ENCODE assay signal across 17 cellular contexts in the genomic region with DNA sequence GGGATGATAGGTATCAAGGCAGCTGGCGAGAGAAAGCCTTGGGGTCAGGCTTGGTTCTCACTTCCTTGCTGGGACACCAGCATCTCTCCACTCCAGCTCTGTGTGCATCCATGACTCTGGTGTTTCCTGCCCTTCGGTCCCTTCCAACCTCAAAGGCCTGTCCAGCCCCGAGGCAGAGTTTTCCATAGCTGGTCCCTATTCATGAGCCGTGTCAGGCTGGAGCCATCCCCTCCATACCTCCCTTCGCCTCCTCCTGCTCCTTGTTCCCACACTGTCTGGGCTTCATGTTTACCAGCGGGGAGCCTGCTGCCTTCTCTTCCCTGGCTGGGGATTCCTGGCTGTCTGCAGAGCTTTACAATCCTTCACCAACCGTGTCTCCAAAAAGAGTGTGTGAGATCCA. TPM values are rescaled to one million over a fixed set of nuclear protein-coding genes. Genes with fewer than 3 reads are reported as not detected.
DNase-seq lines count a peak whose midpoint lies in the region; ATAC-seq, FAIRE-seq and TF ChIP-seq lines count a peak whose summit lies in the region.
"Had no signal": no experiment of that assay in that cellular context is flagged by ENCODE, and none has a peak within 500 bp of the region (broad histone marks: within the 10 kb centered on the region; RNA-seq: fewer than 3 reads in every experiment).

No MANE protein-coding gene starts in this region.

- H3K36me3 ChIP-seq in astrocyte (ENCODE audit: insufficient read depth, low read length) (no peaks in the 10 kb centered on the region), parathyroid adenoma (ENCODE audit: control insufficient read depth, insufficient read depth, low read length) (no peaks in the 10 kb centered on the region), upper lobe of left lung (no peaks in the 10 kb centered on the region)

- H3K4me3 Mint-ChIP-seq in astrocyte (ENCODE audit: unreplicated experiment) (no peak overlapping the region), endothelial cell (ENCODE audit: unreplicated experiment) (peak overlapping the region; percentile 51)
- H3K4me3 Mint-ChIP-seq: B cell; CD4-positive, CD25-positive, alpha-beta regulatory T cell; H9 had no signal

- TF ChIP-seq CTCF in astrocyte (IDR thresholded peaks at IDR 0.05; ENCODE audit: insufficient read depth, low read depth, low read length) (no peak), endothelial cell (IDR thresholded peaks at IDR 0.05; ENCODE audit: unreplicated experiment) (no peak), parathyroid adenoma (IDR thresholded peaks at IDR 0.05) (no peak), upper lobe of left lung (IDR thresholded peaks at IDR 0.05) (no peak)

- H3K4me1 Mint-ChIP-seq in astrocyte (ENCODE audit: low read depth, unreplicated experiment) (peaks cover 33% of the 10 kb centered on the region), endothelial cell (ENCODE audit: unreplicated experiment) (peaks cover 71% of the 10 kb centered on the region)
- H3K4me1 Mint-ChIP-seq: B cell; CD4-positive, CD25-positive, alpha-beta regulatory T cell had no signal

- FAIRE-seq in astrocyte (lab: Jason Lieb, UNC): no peak
- FAIRE-seq: GM19239 had no signal

- no peak overlapping the region for H3K4me3 ChIP-seq in astrocyte (ENCODE audit: insufficient read depth, low read depth, low read length)
- H3K4me3 ChIP-seq in parathyroid adenoma (ENCODE audit: low read depth, low read length): no peak overlapping the region
- no peak overlapping the region for H3K4me3 ChIP-seq in upper lobe of left lung

- H3K36me3 Mint-ChIP-seq in astrocyte (ENCODE audit: low read depth, unreplicated experiment): peaks cover 35% of the 10 kb centered on the region
- H3K36me3 Mint-ChIP-seq in endothelial cell (ENCODE audit: low read depth, unreplicated experiment): peaks cover 50% of the 10 kb centered on the region
- H3K36me3 Mint-ChIP-seq: CD4-positive, CD25-positive, alpha-beta regulatory T cell had no signal

- peaks cover 2% of the 10 kb centered on the region for H3K27me3 Mint-ChIP-seq in astrocyte (ENCODE audit: low read depth, unreplicated experiment)
- H3K27me3 Mint-ChIP-seq in endothelial cell (ENCODE audit: unreplicated experiment): peaks cover 29% of the 10 kb centered on the region

- H2AFZ ChIP-seq in astrocyte (ENCODE audit: low read depth, low read length) (no peak overlapping the region), parathyroid adenoma (no peak overlapping the region)

- H3K79me2 ChIP-seq in astrocyte (ENCODE audit: insufficient read depth, low read length) (no peaks in the 10 kb centered on the region), parathyroid adenoma (no peaks in the 10 kb centered on the region)

- H3K27ac ChIP-seq in astrocyte (ENCODE audit: low read depth, low read length) (no peak overlapping the region), parathyroid adenoma (peak overlapping the region; percentile 44), upper lobe of left lung (peak overlapping the region; percentile 78 to 84 (median 79))

- WGBS in upper lobe of left lung, 2 donors: 72 to 88% methylated on average over 7 of the region's 7 CpGs

- H3K9ac ChIP-seq in astrocyte (ENCODE audit: low read length): no peak overlapping the region
- no peak overlapping the region for H3K9ac ChIP-seq in parathyroid adenoma

- DNase-seq in astrocyte (ENCODE audit: low read depth): no peak
- DNase-seq in endothelial cell (ENCODE audit: low spot score): no peak
- DNase-seq in upper lobe of left lung: no peak
- no peak for DNase-seq in LoVo (ENCODE audit: low spot score)
- no peak for DNase-seq in activated naive CD4-positive, alpha-beta T cell treated with anti-CD3 and anti-CD28 coated beads, Interleukin-2, amount 50 U/mL, for 16 hours
- DNase-seq in GM19240 (ENCODE audit: insufficient read length, low spot score): no peak
- DNase-seq: CD4-positive, CD25-positive, alpha-beta regulatory T cell; DMS53; H9; IMR-90; Karpas-422; MM.1S; NCI-H2227 treated with DMSO at 0.1 percent for 48 hours; NCI-H524 had no signal

- H3K9me3 ChIP-seq in astrocyte (ENCODE audit: insufficient read depth, low read depth, low read length): no peaks in the 10 kb centered on the region
- H3K9me3 ChIP-seq in parathyroid adenoma (ENCODE audit: control insufficient read depth, low read length): no peaks in the 10 kb centered on the region
- no peaks in the 10 kb centered on the region for H3K9me3 ChIP-seq in upper lobe of left lung

- no peak for TF ChIP-seq EP300 in upper lobe of left lung (IDR thresholded peaks at IDR 0.05)

- no peaks in the 10 kb centered on the region for H4K20me1 ChIP-seq in astrocyte (ENCODE audit: insufficient read depth, low read length)

- H3K4me1 ChIP-seq in astrocyte (ENCODE audit: insufficient read depth, low read length) (peaks cover 11% of the 10 kb centered on the region), parathyroid adenoma (no peaks in the 10 kb centered on the region), upper lobe of left lung (peaks cover 26 to 48% (median 39%) of the 10 kb centered on the region in 4 donors)

- no peak overlapping the region for H3K4me2 ChIP-seq in astrocyte (ENCODE audit: low read length)
- H3K4me2 ChIP-seq in parathyroid adenoma (ENCODE audit: low read length): no peak overlapping the region

- H3K27me3 ChIP-seq in astrocyte (ENCODE audit: insufficient read depth, low read length) (no peaks in the 10 kb centered on the region), parathyroid adenoma (ENCODE audit: control insufficient read depth, insufficient read depth, low read length) (no peaks in the 10 kb centered on the region), upper lobe of left lung (no peaks in the 10 kb centered on the region)

- no peaks in the 10 kb centered on the region for H3K9me3 Mint-ChIP-seq in astrocyte (ENCODE audit: unreplicated experiment)
- H3K9me3 Mint-ChIP-seq in endothelial cell (ENCODE audit: unreplicated experiment): no peaks in the 10 kb centered on the region
- H3K9me3 Mint-ChIP-seq: CD4-positive, CD25-positive, alpha-beta regulatory T cell; H9 had no signal

- ATAC-seq in upper lobe of left lung (ENCODE audit: low FRiP score in 2 of 2): no peak

- no peak for TF ChIP-seq POLR2A in upper lobe of left lung (IDR thresholded peaks at IDR 0.05)

- H3K27ac Mint-ChIP-seq in astrocyte (ENCODE audit: unreplicated experiment): peak overlapping the region; percentile 47
- H3K27ac Mint-ChIP-seq in endothelial cell (ENCODE audit: unreplicated experiment): peak overlapping the region; percentile 84
- H3K27ac Mint-ChIP-seq: B cell, H9 had no signal

RNA-seq across cellular contexts. Expression of gene DYSF, which starts 51.2 kb away (rescaled TPM):
- total RNA-seq in astrocyte (123 and 140 TPM in 2 replicates), endothelial cell (ENCODE audit: unreplicated experiment) (566 TPM), upper lobe of left lung (10 to 100 TPM; 17.5 to 72.7 (median 42.7) TPM)
